1 cellular context compared by ENCODE assay signal in genomic region chr17:59513934-59514841, GRCh38.
TF ChIP-seq lines count a peak whose summit lies in the region.

No MANE protein-coding gene starts in this region.

TF ChIP-seq in HepG2, 621 proteins besides CTCF, POLR2A, EP300 and RAD21 (continued from another document and continues in another):
- TF ChIP-seq ZNF576 (CRISPR knock-in tag; IDR thresholded peaks at IDR 0.05) (no peak), ZNF776 (CRISPR knock-in tag; IDR thresholded peaks at IDR 0.05) (no peak), BRF2 (CRISPR knock-in tag; IDR thresholded peaks at IDR 0.05) (no peak), STAT5B (CRISPR knock-in tag; IDR thresholded peaks at IDR 0.05) (no peak), TERF1 (CRISPR knock-in tag; IDR thresholded peaks at IDR 0.05) (no peak), HNRNPLL (IDR thresholded peaks at IDR 0.05; ENCODE audit: low read depth, low read length, poor library complexity, severe bottlenecking) (no peak), ZBTB43 (CRISPR knock-in tag; conservative IDR thresholded peaks at IDR 0.05) (peak; percentile 45; the same call in 1 of the 2 replicates), NR2F1 (CRISPR knock-in tag; IDR thresholded peaks at IDR 0.05) (no peak), AKNA (CRISPR knock-in tag; IDR thresholded peaks at IDR 0.05; ENCODE audit: borderline replicate concordance) (no peak), EEA1 (CRISPR knock-in tag; IDR thresholded peaks at IDR 0.05; ENCODE audit: borderline replicate concordance) (no peak), MLXIP (CRISPR knock-in tag; IDR thresholded peaks at IDR 0.05; ENCODE audit: borderline replicate concordance) (no peak), ZKSCAN1 (IDR thresholded peaks at IDR 0.05; ENCODE audit: low read length) (no peak), ZNF749 (CRISPR knock-in tag; IDR thresholded peaks at IDR 0.05; ENCODE audit: borderline replicate concordance) (peak; percentile 71; the same call in 1 of the 2 replicates), ZNF740 (CRISPR knock-in tag; IDR thresholded peaks at IDR 0.05) (no peak), ZNF792 (CRISPR knock-in tag; IDR thresholded peaks at IDR 0.05) (0 out of 2 replicates have a peak, but pooled peaks have one; percentile 30), ZMAT5 (CRISPR knock-in tag; IDR thresholded peaks at IDR 0.05; ENCODE audit: borderline replicate concordance, low read depth) (no peak), ZNF780A (CRISPR knock-in tag; IDR thresholded peaks at IDR 0.05) (no peak), FOSL2 (CRISPR knock-in tag; IDR thresholded peaks at IDR 0.05) (peak; percentile 46; the same call in 1 of the 2 replicates), PCBP1 (IDR thresholded peaks at IDR 0.05; ENCODE audit: borderline replicate concordance, low read depth, low read length) (no peak), NCOA2 (CRISPR knock-in tag; IDR thresholded peaks at IDR 0.05) (peak; percentile 86), REST (IDR thresholded peaks at IDR 0.05; ENCODE audit: borderline replicate concordance in 1 of 2, low read depth in 1 of 2, low read length in 2 of 2) (no peak), SNAPC4 (CRISPR knock-in tag; IDR thresholded peaks at IDR 0.05) (no peak), CBFB (CRISPR knock-in tag; IDR thresholded peaks at IDR 0.05) (no peak), HDAC1 (CRISPR knock-in tag; IDR thresholded peaks at IDR 0.05) (peak; percentile 80), ZNF484 (CRISPR knock-in tag; IDR thresholded peaks at IDR 0.05; ENCODE audit: borderline replicate concordance, low read depth) (no peak), TSC22D2 (CRISPR knock-in tag; IDR thresholded peaks at IDR 0.05; ENCODE audit: borderline replicate concordance) (0 out of 2 replicates have a peak, but pooled peaks have one; percentile 67), U2AF2 (IDR thresholded peaks at IDR 0.05; ENCODE audit: low read depth, low read length) (no peak), IRX3 (CRISPR knock-in tag; IDR thresholded peaks at IDR 0.05; ENCODE audit: borderline replicate concordance, low read depth) (no peak), GATAD1 (CRISPR knock-in tag; IDR thresholded peaks at IDR 0.05) (0 out of 2 replicates have a peak, but pooled peaks have one; percentile 34), EED (CRISPR knock-in tag; IDR thresholded peaks at IDR 0.05) (no peak), CEBPB (IDR thresholded peaks at IDR 0.05; ENCODE audit: borderline replicate concordance, low read depth, low read length) (peak; percentile 98), THAP7 (CRISPR knock-in tag; IDR thresholded peaks at IDR 0.05) (no peak), CENPX (CRISPR knock-in tag; IDR thresholded peaks at IDR 0.05) (no peak), ZFY (CRISPR knock-in tag; IDR thresholded peaks at IDR 0.05) (no peak)
